In genomic region chr2:9294764-9295163, GRCh38 we compare ENCODE assay signal across 25 cellular contexts.
"Had no signal": no experiment of that assay in that cellular context is flagged by ENCODE, and none has a peak within 500 bp of the region (broad histone marks: within the 10 kb centered on the region; RNA-seq: fewer than 3 reads in every experiment).

No MANE protein-coding gene starts in this region.

- H3K4me3 Mint-ChIP-seq: activated CD4-positive, alpha-beta memory T cell treated with anti-CD3 and anti-CD28 coated beads, Interleukin-2, amount 10 ng/mL, durations not matched to agents 7 days and 5 days; activated naive CD4-positive, alpha-beta T cell treated with anti-CD3 and anti-CD28 coated beads, Interleukin-2, amount 10 ng/mL, durations not matched to agents 7 days and 5 days; endodermal cell; mesothelial cell of epicardium; natural killer cell treated with Interleukin-12 subunit alpha and Interleukin-12 subunit beta and Interleukin-15 and Interleukin-18, amount 100 ng/mL, for 72 hours; stimulated activated effector memory CD8-positive, alpha-beta T cell treated with anti-CD3 and anti-CD28 coated beads, Interleukin-12 subunit alpha, Interleukin-12 subunit beta, amount 100 ng/mL, for 72 hours had no signal

- H3K4me1 Mint-ChIP-seq: activated CD4-positive, alpha-beta memory T cell treated with anti-CD3 and anti-CD28 coated beads, Interleukin-2, amount 10 ng/mL, durations not matched to agents 7 days and 5 days; activated naive CD4-positive, alpha-beta T cell treated with anti-CD3 and anti-CD28 coated beads, Interleukin-2, amount 10 ng/mL, durations not matched to agents 7 days and 5 days; stimulated activated effector memory CD8-positive, alpha-beta T cell treated with anti-CD3 and anti-CD28 coated beads, Interleukin-12 subunit alpha, Interleukin-12 subunit beta, amount 100 ng/mL, for 72 hours had no signal

- H3K4me3 ChIP-seq: colonic mucosa, esophagus squamous epithelium, gastroesophageal sphincter, left ventricle myocardium inferior, ovary, psoas muscle, right atrium auricular region, skin epidermis, stomach, suprapubic skin, transverse colon, uterus had no signal

- H3K36me3 ChIP-seq: colonic mucosa, esophagus squamous epithelium, gastroesophageal sphincter, left ventricle myocardium inferior, neutrophil, ovary, right atrium auricular region, suprapubic skin, transverse colon, uterus had no signal

- H3K9me3 Mint-ChIP-seq: activated CD4-positive, alpha-beta memory T cell treated with anti-CD3 and anti-CD28 coated beads, Interleukin-2, amount 10 ng/mL, durations not matched to agents 7 days and 5 days; activated naive CD4-positive, alpha-beta T cell treated with anti-CD3 and anti-CD28 coated beads, Interleukin-2, amount 10 ng/mL, durations not matched to agents 7 days and 5 days; endodermal cell; mesothelial cell of epicardium; natural killer cell treated with Interleukin-12 subunit alpha and Interleukin-12 subunit beta and Interleukin-15 and Interleukin-18, amount 100 ng/mL, for 72 hours; stimulated activated effector memory CD8-positive, alpha-beta T cell treated with anti-CD3 and anti-CD28 coated beads, Interleukin-12 subunit alpha, Interleukin-12 subunit beta, amount 100 ng/mL, for 72 hours had no signal

- H3K4me1 ChIP-seq: colonic mucosa, psoas muscle, suprapubic skin, uterus had no signal

- H3K27ac Mint-ChIP-seq: activated CD4-positive, alpha-beta memory T cell treated with anti-CD3 and anti-CD28 coated beads, Interleukin-2, amount 10 ng/mL, durations not matched to agents 7 days and 5 days; activated naive CD4-positive, alpha-beta T cell treated with anti-CD3 and anti-CD28 coated beads, Interleukin-2, amount 10 ng/mL, durations not matched to agents 7 days and 5 days; endodermal cell; mesothelial cell of epicardium; natural killer cell treated with Interleukin-12 subunit alpha and Interleukin-12 subunit beta and Interleukin-15 and Interleukin-18, amount 100 ng/mL, for 72 hours; stimulated activated effector memory CD8-positive, alpha-beta T cell treated with anti-CD3 and anti-CD28 coated beads, Interleukin-12 subunit alpha, Interleukin-12 subunit beta, amount 100 ng/mL, for 72 hours had no signal

- H3K9me3 ChIP-seq: colonic mucosa, esophagus squamous epithelium, gastroesophageal sphincter, left ventricle myocardium inferior, neutrophil, ovary, psoas muscle, right atrium auricular region, stomach, suprapubic skin, transverse colon, uterus had no signal

- DNase-seq: activated CD4-positive, alpha-beta memory T cell treated with anti-CD3 and anti-CD28 coated beads, Interleukin-2, amount 10 ng/mL, durations not matched to agents 7 days and 5 days; activated CD4-positive, alpha-beta T cell treated with anti-CD3 and anti-CD28 coated beads for 48 hours; activated effector memory CD4-positive, alpha-beta T cell treated with anti-CD3 and anti-CD28 coated beads, Interleukin-2, amount 50 U/mL, for 16 hours; activated naive CD4-positive, alpha-beta T cell treated with anti-CD3 and anti-CD28 coated beads, Interleukin-2, amount 10 ng/mL, durations not matched to agents 7 days and 5 days; amygdala; colonic mucosa; endodermal cell; esophagus squamous epithelium; head of caudate nucleus; hypothalamus; left ventricle myocardium inferior; ovary; psoas muscle; stimulated activated CD4-positive, alpha-beta T cell treated with anti-CD3 and anti-CD28 coated beads, Interleukin-1b, Interleukin-23, amount 100 ng/mL, for 48 hours; stomach; transverse colon; uterus had no signal

- H3K27ac ChIP-seq: colonic mucosa, esophagus squamous epithelium, gastroesophageal sphincter, left ventricle myocardium inferior, neutrophil, ovary, psoas muscle, right atrium auricular region, skin epidermis, stomach, suprapubic skin, transverse colon, uterus had no signal

- H3K27me3 ChIP-seq: colonic mucosa, esophagus squamous epithelium, gastroesophageal sphincter, neutrophil, ovary, right atrium auricular region, stomach, suprapubic skin, transverse colon, uterus had no signal

- H3K36me3 Mint-ChIP-seq: activated naive CD4-positive, alpha-beta T cell treated with anti-CD3 and anti-CD28 coated beads, Interleukin-2, amount 10 ng/mL, durations not matched to agents 7 days and 5 days; mesothelial cell of epicardium; natural killer cell treated with Interleukin-12 subunit alpha and Interleukin-12 subunit beta and Interleukin-15 and Interleukin-18, amount 100 ng/mL, for 72 hours; stimulated activated effector memory CD8-positive, alpha-beta T cell treated with anti-CD3 and anti-CD28 coated beads, Interleukin-12 subunit alpha, Interleukin-12 subunit beta, amount 100 ng/mL, for 72 hours had no signal
